ENCODE assay signal across 1 cellular context in genomic region chr13:27251166-27252088, GRCh38.
TF ChIP-seq lines count a peak whose summit lies in the region.

Gene RPL21, plus strand, starts transcription at chr13:27251558. Its CDS starts 2,219 bp downstream, at chr13:27253777.

TF ChIP-seq in HepG2, 621 proteins besides CTCF, POLR2A, EP300 and RAD21 (continued from another document and continues in another):
- TF ChIP-seq ZNF569 (CRISPR knock-in tag; IDR thresholded peaks at IDR 0.05; ENCODE audit: borderline replicate concordance) (no peak), NCOA5 (CRISPR knock-in tag; IDR thresholded peaks at IDR 0.05) (no peak), ZNF879 (CRISPR knock-in tag; IDR thresholded peaks at IDR 0.05) (peak; percentile 33; the same call in 1 of the 2 replicates), ZEB1 (IDR thresholded peaks at IDR 0.05; ENCODE audit: insufficient replicate concordance, low read depth) (no peak), ATF7 (IDR thresholded peaks at IDR 0.05) (no peak), ATF7 (CRISPR knock-in tag; IDR thresholded peaks at IDR 0.05) (peak; percentile 7; the same call in 1 of the 2 replicates), RBAK (CRISPR knock-in tag; IDR thresholded peaks at IDR 0.05) (no peak), ZNF704 (CRISPR knock-in tag; IDR thresholded peaks at IDR 0.05; ENCODE audit: borderline replicate concordance) (peak; percentile 95), ZBTB26 (CRISPR knock-in tag; IDR thresholded peaks at IDR 0.05; ENCODE audit: borderline replicate concordance) (peak; percentile 83; the same call in 1 of the 2 replicates), ZBTB25 (CRISPR knock-in tag; IDR thresholded peaks at IDR 0.05) (peak; percentile 42; the same call in 1 of the 2 replicates), ISX (CRISPR knock-in tag; conservative IDR thresholded peaks at IDR 0.05) (0 out of 2 replicates have a peak, but pooled peaks have one; percentile 42), ZNF558 (CRISPR knock-in tag; IDR thresholded peaks at IDR 0.05; ENCODE audit: borderline replicate concordance) (peak; percentile 86; the same call in 1 of the 2 replicates), SMAD9 (CRISPR knock-in tag; IDR thresholded peaks at IDR 0.05) (no peak), KMT2B (CRISPR knock-in tag; IDR thresholded peaks at IDR 0.05) (peak; percentile 92; the same call in 1 of the 2 replicates), ETV5 (CRISPR knock-in tag; IDR thresholded peaks at IDR 0.05; ENCODE audit: borderline replicate concordance) (peak; percentile 80), ZNF646 (CRISPR knock-in tag; IDR thresholded peaks at IDR 0.05) (no peak), NR1H2 (CRISPR knock-in tag; IDR thresholded peaks at IDR 0.05; ENCODE audit: borderline replicate concordance, low read depth) (no peak), MYC (CRISPR knock-in tag; IDR thresholded peaks at IDR 0.05; ENCODE audit: borderline replicate concordance) (peak; percentile 98)
- TF ChIP-seq, protein P1, sequence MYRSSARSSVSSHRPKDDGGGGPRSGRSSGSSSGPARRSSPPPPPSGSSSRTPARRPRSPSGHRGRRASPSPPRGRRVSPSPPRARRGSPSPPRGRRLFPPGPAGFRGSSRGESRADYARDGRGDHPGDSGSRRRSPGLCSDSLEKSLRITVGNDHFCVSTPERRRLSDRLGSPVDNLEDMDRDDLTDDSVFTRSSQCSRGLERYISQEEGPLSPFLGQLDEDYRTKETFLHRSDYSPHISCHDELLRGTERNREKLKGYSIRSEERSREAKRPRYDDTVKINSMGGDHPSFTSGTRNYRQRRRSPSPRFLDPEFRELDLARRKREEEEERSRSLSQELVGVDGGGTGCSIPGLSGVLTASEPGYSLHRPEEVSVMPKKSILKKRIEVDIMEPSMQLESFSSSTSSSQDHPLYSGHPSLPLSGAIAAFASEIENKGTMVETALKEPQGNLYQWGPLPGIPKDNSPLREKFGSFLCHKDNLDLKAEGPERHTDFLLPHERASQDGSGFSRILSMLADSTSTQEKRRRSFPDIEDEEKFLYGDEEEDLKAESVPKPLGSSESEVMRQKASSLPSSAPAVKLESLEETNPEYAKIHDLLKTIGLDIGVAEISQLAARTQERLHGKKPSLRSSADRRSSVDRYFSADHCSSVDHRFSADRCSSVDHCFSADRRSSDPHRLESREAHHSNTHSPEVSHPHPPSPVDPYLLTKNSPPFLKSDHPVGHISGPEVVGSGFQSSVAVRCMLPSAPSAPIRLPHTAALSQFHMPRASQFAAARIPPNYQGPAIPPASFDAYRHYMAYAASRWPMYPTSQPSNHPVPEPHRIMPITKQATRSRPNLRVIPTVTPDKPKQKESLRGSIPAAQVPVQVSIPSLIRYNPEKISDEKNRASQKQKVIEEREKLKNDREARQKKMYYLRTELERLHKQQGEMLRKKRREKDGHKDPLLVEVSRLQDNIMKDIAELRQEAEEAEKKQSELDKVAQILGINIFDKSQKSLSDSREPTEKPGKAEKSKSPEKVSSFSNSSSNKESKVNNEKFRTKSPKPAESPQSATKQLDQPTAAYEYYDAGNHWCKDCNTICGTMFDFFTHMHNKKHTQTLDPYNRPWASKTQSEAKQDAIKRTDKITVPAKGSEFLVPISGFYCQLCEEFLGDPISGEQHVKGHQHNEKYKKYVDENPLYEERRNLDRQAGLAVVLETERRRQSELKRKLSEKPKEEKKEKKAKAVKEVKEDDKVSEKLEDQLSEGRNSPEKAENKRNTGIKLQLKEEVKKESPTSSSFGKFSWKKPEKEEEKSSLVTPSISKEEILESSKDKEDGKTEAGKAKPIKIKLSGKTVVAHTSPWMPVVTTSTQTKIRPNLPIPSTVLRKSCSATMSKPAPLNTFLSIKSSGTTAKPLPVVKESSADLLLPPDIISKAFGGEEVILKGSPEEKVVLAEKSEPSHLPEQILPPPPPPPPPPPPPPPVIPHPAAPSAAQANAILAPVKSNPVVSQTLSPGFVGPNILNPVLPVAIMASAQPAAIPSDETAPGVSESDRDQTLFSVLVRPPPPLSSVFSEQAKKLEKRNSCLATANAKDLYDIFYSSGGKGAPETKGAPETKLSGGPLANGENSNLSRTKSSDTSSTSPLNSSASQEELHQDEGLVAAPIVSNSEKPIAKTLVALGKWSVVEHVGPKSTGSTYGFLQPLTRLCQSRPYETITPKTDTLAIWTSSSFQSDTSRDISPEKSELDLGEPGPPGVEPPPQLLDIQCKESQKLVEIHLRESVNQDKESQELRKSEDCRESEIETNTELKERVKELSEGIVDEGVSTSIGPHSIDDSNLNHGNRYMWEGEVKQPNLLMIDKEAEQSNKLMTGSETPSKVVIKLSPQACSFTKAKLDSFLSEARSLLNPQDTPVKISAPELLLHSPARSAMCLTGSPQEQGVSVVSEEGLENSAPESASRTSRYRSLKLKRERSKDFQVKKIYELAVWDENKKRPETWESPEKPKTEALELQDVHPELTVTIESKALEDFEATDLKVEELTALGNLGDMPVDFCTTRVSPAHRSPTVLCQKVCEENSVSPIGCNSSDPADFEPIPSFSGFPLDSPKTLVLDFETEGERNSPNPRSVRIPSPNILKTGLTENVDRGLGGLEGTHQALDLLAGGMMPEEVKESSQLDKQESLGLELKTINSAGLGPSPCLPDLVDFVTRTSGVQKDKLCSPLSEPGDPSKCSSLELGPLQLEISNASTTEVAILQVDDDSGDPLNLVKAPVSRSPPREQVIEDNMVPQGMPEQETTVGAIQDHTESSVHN (CRISPR knock-in tag; IDR thresholded peaks at IDR 0.05): no peak; the same call in none of the 2 replicates
- TF ChIP-seq, protein P2, sequence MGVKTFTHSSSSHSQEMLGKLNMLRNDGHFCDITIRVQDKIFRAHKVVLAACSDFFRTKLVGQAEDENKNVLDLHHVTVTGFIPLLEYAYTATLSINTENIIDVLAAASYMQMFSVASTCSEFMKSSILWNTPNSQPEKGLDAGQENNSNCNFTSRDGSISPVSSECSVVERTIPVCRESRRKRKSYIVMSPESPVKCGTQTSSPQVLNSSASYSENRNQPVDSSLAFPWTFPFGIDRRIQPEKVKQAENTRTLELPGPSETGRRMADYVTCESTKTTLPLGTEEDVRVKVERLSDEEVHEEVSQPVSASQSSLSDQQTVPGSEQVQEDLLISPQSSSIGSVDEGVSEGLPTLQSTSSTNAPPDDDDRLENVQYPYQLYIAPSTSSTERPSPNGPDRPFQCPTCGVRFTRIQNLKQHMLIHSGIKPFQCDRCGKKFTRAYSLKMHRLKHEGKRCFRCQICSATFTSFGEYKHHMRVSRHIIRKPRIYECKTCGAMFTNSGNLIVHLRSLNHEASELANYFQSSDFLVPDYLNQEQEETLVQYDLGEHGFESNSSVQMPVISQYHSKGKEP (CRISPR knock-in tag; IDR thresholded peaks at IDR 0.05): no peak
- TF ChIP-seq, protein P3, sequence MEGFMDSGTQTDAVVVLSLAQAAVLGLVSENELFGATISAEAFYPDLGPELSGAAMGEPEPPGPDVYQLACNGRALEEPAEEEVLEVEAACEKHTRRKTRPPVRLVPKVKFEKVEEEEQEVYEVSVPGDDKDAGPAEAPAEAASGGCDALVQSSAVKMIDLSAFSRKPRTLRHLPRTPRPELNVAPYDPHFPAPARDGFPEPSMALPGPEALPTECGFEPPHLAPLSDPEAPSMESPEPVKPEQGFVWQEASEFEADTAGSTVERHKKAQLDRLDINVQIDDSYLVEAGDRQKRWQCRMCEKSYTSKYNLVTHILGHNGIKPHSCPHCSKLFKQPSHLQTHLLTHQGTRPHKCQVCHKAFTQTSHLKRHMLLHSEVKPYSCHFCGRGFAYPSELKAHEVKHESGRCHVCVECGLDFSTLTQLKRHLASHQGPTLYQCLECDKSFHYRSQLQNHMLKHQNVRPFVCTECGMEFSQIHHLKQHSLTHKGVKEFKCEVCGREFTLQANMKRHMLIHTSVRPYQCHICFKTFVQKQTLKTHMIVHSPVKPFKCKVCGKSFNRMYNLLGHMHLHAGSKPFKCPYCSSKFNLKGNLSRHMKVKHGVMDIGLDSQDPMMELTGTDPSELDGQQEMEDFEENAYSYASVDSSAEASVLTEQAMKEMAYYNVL (CRISPR knock-in tag; IDR thresholded peaks at IDR 0.05; ENCODE audit: borderline replicate concordance): peak; percentile 93
- TF ChIP-seq, protein P4, sequence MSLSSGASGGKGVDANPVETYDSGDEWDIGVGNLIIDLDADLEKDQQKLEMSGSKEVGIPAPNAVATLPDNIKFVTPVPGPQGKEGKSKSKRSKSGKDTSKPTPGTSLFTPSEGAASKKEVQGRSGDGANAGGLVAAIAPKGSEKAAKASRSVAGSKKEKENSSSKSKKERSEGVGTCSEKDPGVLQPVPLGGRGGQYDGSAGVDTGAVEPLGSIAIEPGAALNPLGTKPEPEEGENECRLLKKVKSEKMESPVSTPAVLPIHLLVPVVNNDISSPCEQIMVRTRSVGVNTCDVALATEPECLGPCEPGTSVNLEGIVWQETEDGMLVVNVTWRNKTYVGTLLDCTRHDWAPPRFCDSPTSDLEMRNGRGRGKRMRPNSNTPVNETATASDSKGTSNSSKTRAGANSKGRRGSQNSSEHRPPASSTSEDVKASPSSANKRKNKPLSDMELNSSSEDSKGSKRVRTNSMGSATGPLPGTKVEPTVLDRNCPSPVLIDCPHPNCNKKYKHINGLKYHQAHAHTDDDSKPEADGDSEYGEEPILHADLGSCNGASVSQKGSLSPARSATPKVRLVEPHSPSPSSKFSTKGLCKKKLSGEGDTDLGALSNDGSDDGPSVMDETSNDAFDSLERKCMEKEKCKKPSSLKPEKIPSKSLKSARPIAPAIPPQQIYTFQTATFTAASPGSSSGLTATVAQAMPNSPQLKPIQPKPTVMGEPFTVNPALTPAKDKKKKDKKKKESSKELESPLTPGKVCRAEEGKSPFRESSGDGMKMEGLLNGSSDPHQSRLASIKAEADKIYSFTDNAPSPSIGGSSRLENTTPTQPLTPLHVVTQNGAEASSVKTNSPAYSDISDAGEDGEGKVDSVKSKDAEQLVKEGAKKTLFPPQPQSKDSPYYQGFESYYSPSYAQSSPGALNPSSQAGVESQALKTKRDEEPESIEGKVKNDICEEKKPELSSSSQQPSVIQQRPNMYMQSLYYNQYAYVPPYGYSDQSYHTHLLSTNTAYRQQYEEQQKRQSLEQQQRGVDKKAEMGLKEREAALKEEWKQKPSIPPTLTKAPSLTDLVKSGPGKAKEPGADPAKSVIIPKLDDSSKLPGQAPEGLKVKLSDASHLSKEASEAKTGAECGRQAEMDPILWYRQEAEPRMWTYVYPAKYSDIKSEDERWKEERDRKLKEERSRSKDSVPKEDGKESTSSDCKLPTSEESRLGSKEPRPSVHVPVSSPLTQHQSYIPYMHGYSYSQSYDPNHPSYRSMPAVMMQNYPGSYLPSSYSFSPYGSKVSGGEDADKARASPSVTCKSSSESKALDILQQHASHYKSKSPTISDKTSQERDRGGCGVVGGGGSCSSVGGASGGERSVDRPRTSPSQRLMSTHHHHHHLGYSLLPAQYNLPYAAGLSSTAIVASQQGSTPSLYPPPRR (CRISPR knock-in tag; IDR thresholded peaks at IDR 0.05; ENCODE audit: borderline replicate concordance): peak; percentile 59; the same call in 1 of the 2 replicates
